Comparison of ENCODE assay signal across 22 cellular contexts in genomic region chr13:60655268-60655667, GRCh38.
"Had no signal": no experiment of that assay in that cellular context is flagged by ENCODE, and none has a peak within 500 bp of the region (broad histone marks: within the 10 kb centered on the region; RNA-seq: fewer than 3 reads in every experiment).

No MANE protein-coding gene starts in this region.

- DNase-seq: activated CD4-positive, alpha-beta T cell treated with anti-CD3 and anti-CD28 coated beads, Interleukin-2, amount 10 ng/mL, durations not matched to agents 24 days and 14 days; activated CD8-positive, alpha-beta T cell treated with anti-CD3 and anti-CD28 coated beads, Interleukin-2, amount 10 ng/mL, durations not matched to agents 7 days and 5 days; activated gamma-delta T cell; activated naive CD4-positive, alpha-beta T cell treated with anti-CD3 and anti-CD28 coated beads, Interleukin-2, amount 50 U/mL, for 16 hours; activated naive CD8-positive, alpha-beta T cell treated with anti-CD3 and anti-CD28 coated beads, Interleukin-2, amount 50 U/mL, for 24 hours; body of pancreas; erythroblast; foreskin fibroblast; kidney; lower lobe of right lung; naive thymus-derived CD4-positive, alpha-beta T cell; stimulated activated CD4-positive, alpha-beta T cell treated with anti-CD3 and anti-CD28 coated beads, Interleukin-2, amount 100 ng/mL, for 48 hours; stimulated activated CD8-positive, alpha-beta memory T cell treated with anti-CD3 and anti-CD28 coated beads, Interleukin-4, amount 100 ng/mL, for 48 hours; stimulated activated naive CD4-positive, alpha-beta T cell; testis; uterus had no signal

- H3K36me3 Mint-ChIP-seq: naive thymus-derived CD4-positive, alpha-beta T cell had no signal

- H3K4me1 Mint-ChIP-seq: activated CD4-positive, alpha-beta T cell treated with anti-CD3 and anti-CD28 coated beads, Interleukin-2, amount 10 ng/mL, durations not matched to agents 24 days and 14 days; activated naive CD8-positive, alpha-beta T cell treated with anti-CD3 and anti-CD28 coated beads, Interleukin-2, amount 50 U/mL, for 24 hours; naive thymus-derived CD4-positive, alpha-beta T cell had no signal

- H3K27ac ChIP-seq: body of pancreas, lower lobe of right lung, testis, VCaP had no signal

- H3K4me3 Mint-ChIP-seq: activated CD4-positive, alpha-beta T cell treated with anti-CD3 and anti-CD28 coated beads, Interleukin-2, amount 10 ng/mL, durations not matched to agents 24 days and 14 days; activated CD8-positive, alpha-beta T cell treated with anti-CD3 and anti-CD28 coated beads, Interleukin-2, amount 10 ng/mL, durations not matched to agents 7 days and 5 days; activated naive CD8-positive, alpha-beta T cell treated with anti-CD3 and anti-CD28 coated beads, Interleukin-2, amount 50 U/mL, for 24 hours; activated T-helper 1 cell treated with anti-CD3 and anti-CD28 coated beads, Interleukin-12 subunit alpha, Interleukin-12 subunit beta, Interleukin-2, Interleukin-4 antibody, amounts not matched to agents 30 ng/mL and 10 ng/mL and 1 ng/mL, durations not matched to agents 14 hours and 24 hours and 36 hours; naive thymus-derived CD4-positive, alpha-beta T cell had no signal

- H3K27me3 ChIP-seq: body of pancreas, testis, uterus had no signal

- H3K9me3 ChIP-seq: body of pancreas, lower lobe of right lung, testis, uterus had no signal

- H3K4me1 ChIP-seq: body of pancreas, lower lobe of right lung, testis, uterus had no signal

- H3K27me3 Mint-ChIP-seq: activated CD4-positive, alpha-beta T cell treated with anti-CD3 and anti-CD28 coated beads, Interleukin-2, amount 10 ng/mL, durations not matched to agents 24 days and 14 days; activated naive CD8-positive, alpha-beta T cell treated with anti-CD3 and anti-CD28 coated beads, Interleukin-2, amount 50 U/mL, for 24 hours; naive thymus-derived CD4-positive, alpha-beta T cell; progenitor cell of endocrine pancreas had no signal

- ATAC-seq: activated CD4-positive, CD25-positive, alpha-beta regulatory T cell treated with anti-CD3 and anti-CD28 coated beads, Interleukin-2, amount 50 U/mL, for 24 hours; activated CD8-positive, alpha-beta T cell treated with anti-CD3 and anti-CD28 coated beads, Interleukin-2, amount 10 ng/mL, durations not matched to agents 7 days and 5 days; activated naive CD8-positive, alpha-beta T cell treated with anti-CD3 and anti-CD28 coated beads, Interleukin-2, amount 50 U/mL, for 24 hours; body of pancreas; left lobe of liver; naive thymus-derived CD4-positive, alpha-beta T cell had no signal

- H3K36me3 ChIP-seq: lower lobe of right lung, uterus had no signal

- FAIRE-seq: endometrium, kidney had no signal

- H3K27ac Mint-ChIP-seq: activated CD4-positive, alpha-beta T cell treated with anti-CD3 and anti-CD28 coated beads, Interleukin-2, amount 10 ng/mL, durations not matched to agents 24 days and 14 days; activated CD8-positive, alpha-beta T cell treated with anti-CD3 and anti-CD28 coated beads, Interleukin-2, amount 10 ng/mL, durations not matched to agents 7 days and 5 days; activated naive CD8-positive, alpha-beta T cell treated with anti-CD3 and anti-CD28 coated beads, Interleukin-2, amount 50 U/mL, for 24 hours; activated T-helper 1 cell treated with anti-CD3 and anti-CD28 coated beads, Interleukin-12 subunit alpha, Interleukin-12 subunit beta, Interleukin-2, Interleukin-4 antibody, amounts not matched to agents 30 ng/mL and 10 ng/mL and 1 ng/mL, durations not matched to agents 14 hours and 24 hours and 36 hours; naive thymus-derived CD4-positive, alpha-beta T cell; progenitor cell of endocrine pancreas had no signal

- H3K4me3 ChIP-seq: body of pancreas, lower lobe of right lung, testis, uterus had no signal
